In genomic region chr14:53306926-53307325, GRCh38 we compare ENCODE assay signal across 9 cellular contexts.
DNase-seq lines count a peak whose midpoint lies in the region; ATAC-seq and TF ChIP-seq lines count a peak whose summit lies in the region.
"Had no signal": no experiment of that assay in that cellular context is flagged by ENCODE, and none has a peak within 500 bp of the region (broad histone marks: within the 10 kb centered on the region; RNA-seq: fewer than 3 reads in every experiment).

No MANE protein-coding gene starts in this region.

- peak overlapping the region; percentile 91 for H3K27ac ChIP-seq in substantia nigra (ENCODE audit: low read depth, low read length, poor library complexity, severe bottlenecking)
- H3K27ac ChIP-seq: HL-60 had no signal

- H3K9me3 Mint-ChIP-seq in chondrocyte (ENCODE audit: low read depth): peaks cover 15% of the 10 kb centered on the region

- H3K27ac Mint-ChIP-seq in chondrocyte (ENCODE audit: unreplicated experiment): peak overlapping the region; percentile 50

- in situ Hi-C loops in KBM-7 (cut with MboI; ENCODE audit: low pct_unique_long_range_greater_than_20kb, low sequenced_read_pairs): loop anchor here (25.0 kb wide), 1 partner anchor 495 kb away; no protein-coding TSS in a partner anchor

- no peak for TF ChIP-seq CTCF in chondrocyte (IDR thresholded peaks at IDR 0.05)
- no peak for TF ChIP-seq CTCF in GM10266 (IDR thresholded peaks at IDR 0.05; ENCODE audit: control insufficient read depth, insufficient read depth, low read depth, missing control alignments)

- H3K36me3 Mint-ChIP-seq in chondrocyte (ENCODE audit: low read depth): peaks cover 8% of the 10 kb centered on the region

- DNase-seq in KBM-7: peak; percentile 13
- DNase-seq in chondrocyte (ENCODE audit: low spot score): no peak
- peak; percentile 46 for DNase-seq in left kidney (ENCODE audit: low read depth, low spot score)
- peak in 46 of 49 donors; percentile 12 to 90 (median 69) for DNase-seq in substantia nigra (lab: John Stamatoyannopoulos, UW)
- DNase-seq in SW 1271 (lab: John Stamatoyannopoulos, UW): no peak
- DNase-seq in GM10266 (ENCODE audit: extremely low spot score): no peak

- no peak for ATAC-seq in HG03571 (IDR thresholded peaks at IDR 0.05; ENCODE audit: unreplicated experiment)
- ATAC-seq in HG03025 (IDR thresholded peaks at IDR 0.05; ENCODE audit: low FRiP score, unreplicated experiment): no peak

- no peaks in the 10 kb centered on the region for H3K27me3 Mint-ChIP-seq in chondrocyte (ENCODE audit: low read depth)

- H3K4me3 Mint-ChIP-seq in chondrocyte (ENCODE audit: unreplicated experiment): peak overlapping the region; percentile 69

- H3K4me1 Mint-ChIP-seq in chondrocyte (ENCODE audit: low read depth): peaks cover 31% of the 10 kb centered on the region

Comparison
In these comparisons a context has a peak if more than half of its experiments do, and no peak if none do; other contexts are left out.
1. DNase-seq: peak in KBM-7 (single experiment), left kidney (single experiment) and substantia nigra (46 of 49); none in chondrocyte (single experiment), SW 1271 (0 of 2) and GM10266 (single experiment).